In the genomic region with DNA sequence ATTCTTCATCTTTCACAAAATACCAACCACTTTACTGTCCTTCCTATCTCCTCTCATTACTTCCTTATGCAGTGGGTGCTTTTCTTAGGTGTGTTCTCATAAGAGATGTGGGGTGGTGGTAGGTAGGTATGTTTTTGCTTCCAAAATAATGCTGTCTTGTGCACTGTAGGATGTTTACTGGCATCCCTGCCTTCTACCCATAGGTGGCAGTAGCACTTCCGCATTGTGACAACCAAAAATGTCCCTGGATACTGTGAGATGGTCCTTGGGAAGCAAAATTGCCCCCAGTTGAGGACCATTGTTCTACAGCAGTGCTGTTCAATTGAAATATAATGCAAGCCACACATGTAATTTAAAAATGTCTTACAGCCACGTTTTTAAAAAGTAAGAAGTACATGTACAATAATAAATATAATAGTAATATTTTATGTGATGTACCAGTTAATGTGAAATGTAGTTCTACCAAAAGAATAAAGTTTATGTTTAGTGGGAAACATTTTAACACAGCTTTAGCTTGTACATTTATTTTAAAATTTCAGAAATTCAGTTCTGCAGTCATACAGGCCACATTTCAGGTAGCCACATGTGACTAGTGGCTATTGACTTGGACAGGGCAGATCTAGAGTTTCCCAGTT, we compare ENCODE assay signal across 9 cellular contexts.
DNase-seq lines count a peak whose midpoint lies in the region; ATAC-seq and TF ChIP-seq lines count a peak whose summit lies in the region.
"Had no signal": no experiment of that assay in that cellular context is flagged by ENCODE, and none has a peak within 500 bp of the region (broad histone marks: within the 10 kb centered on the region; RNA-seq: fewer than 3 reads in every experiment).

No MANE protein-coding gene starts in this region.

- no peak overlapping the region for H3K27ac Mint-ChIP-seq in MCF 10A (ENCODE audit: low read depth, unreplicated experiment)

- intact Hi-C loops in MCF 10A (cut with micrococcal nuclease) (loop anchor here (5.0 kb wide), 1 partner anchor 115 kb away; no protein-coding TSS in a partner anchor), breast epithelium (cut with DNase I; ENCODE audit: low total_unique reads) (no loop called here)

- H3K9ac ChIP-seq in SU-DHL-6 (ENCODE audit: low read length) = no peak overlapping the region

- H3K4me2 ChIP-seq in SU-DHL-6 (ENCODE audit: low read depth, low read length, poor library complexity, severe bottlenecking) = no peak overlapping the region

- BruUV-seq in MCF 10A (replicated peaks; lab: Mats Ljungman, UMichigan) = no TSS peak

- no peak overlapping the region for H3K4me3 Mint-ChIP-seq in MCF 10A (ENCODE audit: unreplicated experiment)

- no peaks in the 10 kb centered on the region for H4K20me1 ChIP-seq in SU-DHL-6 (ENCODE audit: low read depth, low read length)

- H3K27me3 ChIP-seq in breast epithelium (no peaks in the 10 kb centered on the region), SU-DHL-6 (ENCODE audit: low read length) (no peaks in the 10 kb centered on the region)

- no peaks in the 10 kb centered on the region for H3K36me3 Mint-ChIP-seq in MCF 10A (ENCODE audit: insufficient read depth, unreplicated experiment)

- ATAC-seq in HG03520 (IDR thresholded peaks at IDR 0.05; ENCODE audit: unreplicated experiment) (peak; percentile 48), HG03108 (IDR thresholded peaks at IDR 0.05; ENCODE audit: unreplicated experiment) (no peak)

- CTCF ChIA-PET in MCF 10A (lab: Yijun Ruan, JAX) = interaction anchor here (0.5 to 1.5 kb wide), 8 partner anchors 12 to 777 kb away, joined by 3 to 7 read pairs (median 3); no protein-coding TSS in a partner anchor

- H3K27ac ChIP-seq in breast epithelium = no peak overlapping the region
- no peak overlapping the region for H3K27ac ChIP-seq in SU-DHL-6 (ENCODE audit: low read depth, low read length)
- H3K27ac ChIP-seq: epithelial cell of prostate had no signal

- H3K9me3 ChIP-seq in breast epithelium (no peaks in the 10 kb centered on the region), SU-DHL-6 (ENCODE audit: insufficient read depth, low read length) (no peaks in the 10 kb centered on the region)

- no peaks in the 10 kb centered on the region for H3K4me1 ChIP-seq in breast epithelium

- H3K9me2 ChIP-seq in SU-DHL-6 (replicated peaks; ENCODE audit: insufficient read depth, low read length) = no peaks in the 10 kb centered on the region

- no peaks in the 10 kb centered on the region for H3K27me3 Mint-ChIP-seq in MCF 10A (ENCODE audit: insufficient read depth, unreplicated experiment)

- peak; percentile 68 for TF ChIP-seq CTCF in MCF 10A (IDR thresholded peaks at IDR 0.05; ENCODE audit: unreplicated experiment)
- TF ChIP-seq CTCF in breast epithelium (IDR thresholded peaks at IDR 0.05) = peak in 1 of 3 donors; percentile 13
- peak; percentile 93 for TF ChIP-seq CTCF in SU-DHL-6 (IDR thresholded peaks at IDR 0.05; ENCODE audit: insufficient read depth, low read length, poor library complexity, severe bottlenecking)
- TF ChIP-seq CTCF in fibroblast of mammary gland (conservative IDR thresholded peaks at IDR 0.05; ENCODE audit: control insufficient read depth, insufficient read depth, low read depth, low read length) = peak; percentile 98

- DNase-seq in MCF 10A (ENCODE audit: unreplicated experiment) = peak; percentile 56
- DNase-seq in breast epithelium (ENCODE audit: low spot score in 2 of 2) = no peak
- DNase-seq in fibroblast of mammary gland (ENCODE audit: low read depth) = peak; percentile 34
- DNase-seq in renal cortical epithelial cell (ENCODE audit: low read depth) = peak; percentile 41
- no peak for DNase-seq in hippocampal formation (lab: John Stamatoyannopoulos, UW)

- no peak overlapping the region for H3K4me3 ChIP-seq in breast epithelium
- no peak overlapping the region for H3K4me3 ChIP-seq in SU-DHL-6 (ENCODE audit: insufficient read depth, low read length, poor library complexity, severe bottlenecking)
- no peak overlapping the region for H3K4me3 ChIP-seq in fibroblast of mammary gland (ENCODE audit: control insufficient read depth, low read depth, low read length)

- H3K79me2 ChIP-seq in SU-DHL-6 (ENCODE audit: insufficient read depth, low read length) = no peaks in the 10 kb centered on the region

- POLR2A ChIA-PET in MCF 10A (lab: Yijun Ruan, JAX) = no interaction called here

- H3K4me1 Mint-ChIP-seq in MCF 10A (ENCODE audit: insufficient read depth, unreplicated experiment) = no peaks in the 10 kb centered on the region

- no peaks in the 10 kb centered on the region for H3K36me3 ChIP-seq in breast epithelium
- H3K36me3 ChIP-seq in SU-DHL-6 (ENCODE audit: low read length) = no peaks in the 10 kb centered on the region

- no peaks in the 10 kb centered on the region for H3F3A ChIP-seq in SU-DHL-6 (ENCODE audit: insufficient read depth)

- H3K9me3 Mint-ChIP-seq in MCF 10A (ENCODE audit: unreplicated experiment) = no peaks in the 10 kb centered on the region

- H2AFZ ChIP-seq in SU-DHL-6 (ENCODE audit: low read depth, low read length, severe bottlenecking) = peak overlapping the region; percentile 23

- TF ChIP-seq POLR2A in breast epithelium (IDR thresholded peaks at IDR 0.05) = no peak

Comparison
In these comparisons a context has a peak if more than half of its experiments do, and no peak if none do; other contexts are left out.
1. DNase-seq: peak in MCF 10A (single experiment), fibroblast of mammary gland (single experiment) and renal cortical epithelial cell (single experiment); none in breast epithelium (0 of 2) and hippocampal formation (0 of 2).